Comparison of ENCODE assay signal across 1 cellular context in the genomic region with DNA sequence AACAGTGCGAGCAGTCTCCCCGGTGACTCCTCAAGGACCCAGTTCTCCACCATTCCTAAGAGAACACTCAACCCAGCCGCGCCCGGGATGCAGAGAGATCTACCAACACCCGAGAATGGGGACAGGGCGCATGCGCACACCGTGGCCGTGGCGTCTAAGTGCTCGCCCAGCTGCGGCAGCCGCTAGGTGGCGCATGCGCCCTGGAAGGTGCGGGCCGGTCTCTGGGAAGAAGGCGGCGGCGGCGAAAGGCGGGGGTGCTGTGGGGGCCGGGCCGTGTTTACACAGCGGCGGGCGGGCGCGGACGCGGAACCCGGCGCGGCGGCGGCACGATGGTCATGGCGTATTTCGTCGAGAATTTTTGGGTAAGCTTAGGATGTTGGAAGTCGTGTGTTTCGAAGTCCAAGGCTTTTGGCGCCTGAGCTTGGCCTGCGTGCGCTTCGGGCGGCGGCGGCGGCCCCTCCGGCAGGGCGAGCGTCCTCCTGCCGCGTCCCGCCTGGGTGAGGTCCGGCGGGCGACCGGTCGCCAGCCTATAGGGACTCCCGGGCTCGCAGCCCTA.
A peak's percentile ranks its signal among the peaks of the same experiment; 100 is the strongest.
TF ChIP-seq lines count a peak whose summit lies in the region.

Gene FCHO2, plus strand, starts transcription at position 274 of the 556 bp plus-strand sequence. Its CDS starts 56 bp downstream, at position 330.

TF ChIP-seq in H1, 55 proteins besides CTCF, POLR2A, EP300 and RAD21:
- peak; percentile 96 for TF ChIP-seq ASH2L (IDR thresholded peaks at IDR 0.05; ENCODE audit: low read length)
- TF ChIP-seq TBP (IDR thresholded peaks at IDR 0.05; ENCODE audit: low read depth, low read length), result peak; percentile 29; the same call in 1 of the 2 replicates
- peak; percentile 97; the same call in 1 of the 2 replicates for TF ChIP-seq RBBP5 (IDR thresholded peaks at IDR 0.05; ENCODE audit: borderline replicate concordance, low read depth, low read length)
- peak; percentile 50 for TF ChIP-seq TAF7 (optimal IDR thresholded peaks at IDR 0.05; ENCODE audit: borderline replicate concordance, low read depth, low read length)
- TF ChIP-seq PHF8 (conservative IDR thresholded peaks at IDR 0.05; ENCODE audit: low read depth, low read length), result 0 out of 2 replicates have a peak, but pooled peaks have one; percentile 50
- peak; percentile 72 for TF ChIP-seq TAF1 (IDR thresholded peaks at IDR 0.05; ENCODE audit: low read depth, low read length)
- TF ChIP-seq SIX5 (IDR thresholded peaks at IDR 0.05; ENCODE audit: low read depth, low read length), result no peak
- TF ChIP-seq NRF1 (IDR thresholded peaks at IDR 0.05; ENCODE audit: low read depth, low read length), result peak; percentile 61
- no peak for TF ChIP-seq RXRA (IDR thresholded peaks at IDR 0.05; ENCODE audit: insufficient read depth, low read depth, low read length)
- TF ChIP-seq, protein P1, sequence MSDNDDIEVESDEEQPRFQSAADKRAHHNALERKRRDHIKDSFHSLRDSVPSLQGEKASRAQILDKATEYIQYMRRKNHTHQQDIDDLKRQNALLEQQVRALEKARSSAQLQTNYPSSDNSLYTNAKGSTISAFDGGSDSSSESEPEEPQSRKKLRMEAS (IDR thresholded peaks at IDR 0.05), result peak; percentile 49
- 0 out of 2 replicates have a peak, but pooled peaks have one; percentile 41 for TF ChIP-seq YY1 (IDR thresholded peaks at IDR 0.05; ENCODE audit: low read depth, low read length)
- TF ChIP-seq BRCA1 (IDR thresholded peaks at IDR 0.05; ENCODE audit: low read depth, low read length), result no peak
- peak; percentile 50; the same call in 1 of the 2 replicates for TF ChIP-seq POLR2AphosphoS5 (IDR thresholded peaks at IDR 0.05; ENCODE audit: low read depth, low read length)
TF ChIP-seq in H1: peak in this region for 10.
